ENCODE assay signal across 1 cellular context in the genomic region with DNA sequence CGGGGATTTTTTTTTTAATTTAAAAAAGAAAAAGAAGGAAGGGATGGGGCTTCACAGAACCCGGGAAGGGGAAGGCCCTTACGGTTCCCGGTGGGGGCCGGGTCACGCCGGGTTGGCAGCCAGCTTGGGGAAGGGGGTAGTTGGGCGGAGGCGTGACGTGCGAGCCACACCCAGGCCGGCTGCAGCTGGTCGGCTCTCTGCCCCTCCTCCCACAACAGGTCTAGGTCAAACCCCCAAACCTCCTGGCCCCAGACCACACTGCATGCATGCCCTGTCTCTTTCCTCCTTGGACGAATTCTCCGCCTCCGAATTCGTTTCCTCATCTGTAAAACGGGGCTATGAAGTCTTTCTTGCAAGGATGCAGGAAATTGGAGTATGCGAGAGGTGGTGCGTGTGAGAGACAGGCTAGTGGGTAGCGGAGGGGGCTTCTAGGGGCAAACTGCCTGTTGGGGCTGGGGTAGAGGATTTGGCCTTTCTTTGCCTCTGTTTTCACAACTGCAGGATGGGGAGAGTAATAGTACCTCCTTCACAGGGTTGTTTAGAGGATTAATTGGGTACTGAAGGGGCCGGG.
TF ChIP-seq lines count a peak whose summit lies in the region.

No MANE protein-coding gene starts in this region.

TF ChIP-seq in liver, 16 proteins besides CTCF, POLR2A, EP300 and RAD21 (continued from another document):
- TF ChIP-seq ATF3 (IDR thresholded peaks at IDR 0.05) (no peak), MAX (IDR thresholded peaks at IDR 0.05) (no peak), JUND (IDR thresholded peaks at IDR 0.05) (no peak), GABPA (IDR thresholded peaks at IDR 0.05 in 1 of 2, conservative IDR thresholded peaks at IDR 0.05 in 1 of 2) (no peak), TAF1 (conservative IDR thresholded peaks at IDR 0.05) (no peak)
- TF ChIP-seq, protein P1, sequence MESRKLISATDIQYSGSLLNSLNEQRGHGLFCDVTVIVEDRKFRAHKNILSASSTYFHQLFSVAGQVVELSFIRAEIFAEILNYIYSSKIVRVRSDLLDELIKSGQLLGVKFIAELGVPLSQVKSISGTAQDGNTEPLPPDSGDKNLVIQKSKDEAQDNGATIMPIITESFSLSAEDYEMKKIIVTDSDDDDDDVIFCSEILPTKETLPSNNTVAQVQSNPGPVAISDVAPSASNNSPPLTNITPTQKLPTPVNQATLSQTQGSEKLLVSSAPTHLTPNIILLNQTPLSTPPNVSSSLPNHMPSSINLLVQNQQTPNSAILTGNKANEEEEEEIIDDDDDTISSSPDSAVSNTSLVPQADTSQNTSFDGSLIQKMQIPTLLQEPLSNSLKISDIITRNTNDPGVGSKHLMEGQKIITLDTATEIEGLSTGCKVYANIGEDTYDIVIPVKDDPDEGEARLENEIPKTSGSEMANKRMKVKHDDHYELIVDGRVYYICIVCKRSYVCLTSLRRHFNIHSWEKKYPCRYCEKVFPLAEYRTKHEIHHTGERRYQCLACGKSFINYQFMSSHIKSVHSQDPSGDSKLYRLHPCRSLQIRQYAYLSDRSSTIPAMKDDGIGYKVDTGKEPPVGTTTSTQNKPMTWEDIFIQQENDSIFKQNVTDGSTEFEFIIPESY (IDR thresholded peaks at IDR 0.05): no peak
